Comparison of ENCODE assay signal across 24 cellular contexts in genomic region chr6:19463925-19464324, GRCh38.
"Had no signal": no experiment of that assay in that cellular context is flagged by ENCODE, and none has a peak within 500 bp of the region (broad histone marks: within the 10 kb centered on the region; RNA-seq: fewer than 3 reads in every experiment).

No MANE protein-coding gene starts in this region.

- H3K4me1 ChIP-seq: gastrocnemius medialis, heart right ventricle had no signal

- H3K36me3 ChIP-seq: esophagus squamous epithelium, gastrocnemius medialis, heart right ventricle, left lung, lower lobe of right lung had no signal

- H3K27ac ChIP-seq: epithelial cell of prostate, esophagus squamous epithelium, gastrocnemius medialis, heart right ventricle, left lung, lower lobe of right lung had no signal

- H3K4me3 Mint-ChIP-seq: dendritic cell treated with granulocyte-macrophage colony-stimulating factor and Interleukin-4, amounts not matched to agents 40 ng/mL and 50 ng/mL, for 4 days; effector memory CD8-positive, alpha-beta T cell; endodermal cell; immature natural killer cell; mesothelial cell of epicardium had no signal

- H3K27ac Mint-ChIP-seq: dendritic cell treated with granulocyte-macrophage colony-stimulating factor and Interleukin-4, amounts not matched to agents 40 ng/mL and 50 ng/mL, for 4 days; effector memory CD8-positive, alpha-beta T cell; endodermal cell; immature natural killer cell; mesothelial cell of epicardium had no signal

- H3K4me3 ChIP-seq: esophagus squamous epithelium, gastrocnemius medialis, heart right ventricle, left lung, lower lobe of right lung had no signal

- ATAC-seq: effector memory CD8-positive, alpha-beta T cell; gastrocnemius medialis; left lung; lower lobe of right lung had no signal

- H3K9me3 ChIP-seq: esophagus squamous epithelium, gastrocnemius medialis, heart right ventricle, left lung, lower lobe of right lung had no signal

- H3K4me1 Mint-ChIP-seq: endodermal cell, immature natural killer cell had no signal

- H3K27me3 Mint-ChIP-seq: dendritic cell treated with granulocyte-macrophage colony-stimulating factor and Interleukin-4, amounts not matched to agents 40 ng/mL and 50 ng/mL, for 4 days; effector memory CD8-positive, alpha-beta T cell had no signal

- H3K9me3 Mint-ChIP-seq: dendritic cell treated with granulocyte-macrophage colony-stimulating factor and Interleukin-4, amounts not matched to agents 40 ng/mL and 50 ng/mL, for 4 days; endodermal cell; mesothelial cell of epicardium had no signal

- H3K36me3 Mint-ChIP-seq: mesothelial cell of epicardium had no signal

- H3K27me3 ChIP-seq: esophagus squamous epithelium, gastrocnemius medialis, heart right ventricle, left lung had no signal

- DNase-seq: cortex of kidney; effector CD8-positive, alpha-beta T cell; effector memory CD8-positive, alpha-beta T cell; endodermal cell; erythroblast; esophagus squamous epithelium; foreskin fibroblast; foreskin melanocyte; gastrocnemius medialis; glutamatergic neuron; head of caudate nucleus; heart right ventricle; hypothalamus; immature natural killer cell; islet precursor cell; kidney; kidney glomerular epithelial cell; left lung; left ventricle myocardium superior; lower lobe of right lung; mesenchymal stem cell had no signal
